1 cellular context compared by ENCODE assay signal in genomic region chr20:16394784-16395183, GRCh38.
TF ChIP-seq lines count a peak whose summit lies in the region.

No MANE protein-coding gene starts in this region.

TF ChIP-seq in HepG2, 621 proteins besides CTCF, POLR2A, EP300 and RAD21 (continued from another document):
- no peak for TF ChIP-seq ZNF280B (CRISPR knock-in tag; IDR thresholded peaks at IDR 0.05; ENCODE audit: borderline replicate concordance)
- no peak for TF ChIP-seq NCOA2 (CRISPR knock-in tag; IDR thresholded peaks at IDR 0.05)
- no peak for TF ChIP-seq ZMAT5 (CRISPR knock-in tag; IDR thresholded peaks at IDR 0.05; ENCODE audit: borderline replicate concordance, low read depth)
- TF ChIP-seq STAT6 (CRISPR knock-in tag; IDR thresholded peaks at IDR 0.05; ENCODE audit: borderline replicate concordance) = no peak
- no peak for TF ChIP-seq BHLHE40 (IDR thresholded peaks at IDR 0.05; ENCODE audit: low read length)
- TF ChIP-seq PRDM15 (CRISPR knock-in tag; IDR thresholded peaks at IDR 0.05) = no peak
- TF ChIP-seq SCMH1 (CRISPR knock-in tag; IDR thresholded peaks at IDR 0.05; ENCODE audit: borderline replicate concordance) = no peak
- no peak for TF ChIP-seq ZNF674 (CRISPR knock-in tag; IDR thresholded peaks at IDR 0.05; ENCODE audit: low read depth)
- no peak for TF ChIP-seq MLLT10 (CRISPR knock-in tag; IDR thresholded peaks at IDR 0.05)
